In genomic region chr22:35649636-35650250, GRCh38 we compare ENCODE assay signal across 10 cellular contexts. TPM values are rescaled to one million over a fixed set of nuclear protein-coding genes. Genes with fewer than 3 reads are reported as not detected.
DNase-seq lines count a peak whose midpoint lies in the region; ATAC-seq and TF ChIP-seq lines count a peak whose summit lies in the region.
"Had no signal": no experiment of that assay in that cellular context is flagged by ENCODE, and none has a peak within 500 bp of the region (broad histone marks: within the 10 kb centered on the region; RNA-seq: fewer than 3 reads in every experiment).

No MANE protein-coding gene starts in this region.

- H3K4me1 ChIP-seq in stomach smooth muscle (ENCODE audit: control insufficient read depth, insufficient read depth, low read length): peaks cover 25% of the 10 kb centered on the region
- H3K4me1 ChIP-seq: prostate gland had no signal

- peaks cover 2% of the 10 kb centered on the region for H3K9me3 Mint-ChIP-seq in activated CD4-positive, alpha-beta T cell treated with anti-CD3 and anti-CD28 coated beads for 36 hours (ENCODE audit: low read depth)
- H3K9me3 Mint-ChIP-seq in immature natural killer cell: peaks cover 0 to 2% (median 0%) of the 10 kb centered on the region in 6 donors

- peak overlapping the region; percentile 90 for H3K4me3 Mint-ChIP-seq in activated CD4-positive, alpha-beta T cell treated with anti-CD3 and anti-CD28 coated beads for 36 hours
- H3K4me3 Mint-ChIP-seq in immature natural killer cell: peak overlapping the region; percentile 94 to 100 (median 99)

- H3K4me1 Mint-ChIP-seq in activated CD4-positive, alpha-beta T cell treated with anti-CD3 and anti-CD28 coated beads for 36 hours: peaks cover 48% of the 10 kb centered on the region
- H3K4me1 Mint-ChIP-seq in immature natural killer cell: peaks cover 62 to 70% of the 10 kb centered on the region in 2 donors

- no peak for DNase-seq in activated CD4-positive, alpha-beta T cell treated with anti-CD3 and anti-CD28 coated beads for 36 hours
- no peak for DNase-seq in activated CD4-positive, alpha-beta T cell treated with anti-CD3 and anti-CD28 coated beads for 4 hours
- no peak for DNase-seq in immature natural killer cell
- no peak for DNase-seq in NCI-H2107 treated with DMSO at 0.1 percent for 48 hours (lab: John Stamatoyannopoulos, UW; ENCODE audit: unreplicated experiment)
- DNase-seq in NCI-H2029 (lab: John Stamatoyannopoulos, UW): no peak
- DNase-seq: testis had no signal

- H3K27me3 Mint-ChIP-seq in activated CD4-positive, alpha-beta T cell treated with anti-CD3 and anti-CD28 coated beads for 36 hours: no peaks in the 10 kb centered on the region
- peaks cover 4 to 19% (median 8%) of the 10 kb centered on the region in 3 donors for H3K27me3 Mint-ChIP-seq in immature natural killer cell (ENCODE audit: low read depth in 3 of 3)

- no peaks in the 10 kb centered on the region for H3K27me3 ChIP-seq in stomach smooth muscle (ENCODE audit: control insufficient read depth in 1 of 2, insufficient read depth in 2 of 2, low read length in 2 of 2)
- H3K27me3 ChIP-seq: testis had no signal

- no peak overlapping the region for H3K27ac ChIP-seq in stomach smooth muscle (ENCODE audit: low read length)

- CTCF ChIA-PET in activated CD4-positive, alpha-beta T cell treated with anti-CD3 and anti-CD28 coated beads for 36 hours (lab: Charles Lee): interaction anchor here (0.7 to 1.2 kb wide), 3 partner anchors 17 to 475 kb away, joined by 3 to 4 read pairs (median 3); no protein-coding TSS in a partner anchor

- H3K9me3 ChIP-seq in stomach smooth muscle (ENCODE audit: control insufficient read depth in 2 of 2, low read length in 2 of 2): no peaks in the 10 kb centered on the region
- H3K9me3 ChIP-seq: prostate gland, testis had no signal

- TF ChIP-seq CTCF in WI38 (IDR thresholded peaks at IDR 0.05; ENCODE audit: low read depth, low read length): no peak

- H3K9ac ChIP-seq in stomach smooth muscle (ENCODE audit: low read length in 2 of 2): peak overlapping the region in 1 of 2 donors; percentile 21

- H3K4me3 ChIP-seq in WI38 (ENCODE audit: low read depth, low read length): peak overlapping the region; percentile 81
- H3K4me3 ChIP-seq in stomach smooth muscle (ENCODE audit: low read length in 2 of 2): peak overlapping the region; percentile 91 to 98

- H3K27ac Mint-ChIP-seq in activated CD4-positive, alpha-beta T cell treated with anti-CD3 and anti-CD28 coated beads for 36 hours: peak overlapping the region; percentile 100
- H3K27ac Mint-ChIP-seq in immature natural killer cell: peak overlapping the region; percentile 94 to 100 (median 100)

- intact Hi-C loops in activated CD4-positive, alpha-beta T cell treated with anti-CD3 and anti-CD28 coated beads for 36 hours (cut with DNase I, micrococcal nuclease): loop anchor here (2.0 to 5.0 kb wide), 4 partner anchors 13 to 508 kb away; partner anchors contain the start of gene RBFOX2 (in 1 of the 2)

- peaks cover 51% of the 10 kb centered on the region for H3K36me3 Mint-ChIP-seq in activated CD4-positive, alpha-beta T cell treated with anti-CD3 and anti-CD28 coated beads for 36 hours (ENCODE audit: low read depth)
- peaks cover 14 to 19% (median 19%) of the 10 kb centered on the region in 3 donors for H3K36me3 Mint-ChIP-seq in immature natural killer cell

- ATAC-seq in activated CD4-positive, alpha-beta T cell treated with anti-CD3 and anti-CD28 coated beads for 36 hours: no peak
- no peak for ATAC-seq in GM19328 (IDR thresholded peaks at IDR 0.05; ENCODE audit: unreplicated experiment)

- POLR2A ChIA-PET in activated CD4-positive, alpha-beta T cell treated with anti-CD3 and anti-CD28 coated beads for 36 hours (lab: Charles Lee): interaction anchor here (0.6 to 2.8 kb wide), 2 partner anchors 12 to 397 kb away, joined by 4 to 13 read pairs; no protein-coding TSS in a partner anchor

- H3K36me3 ChIP-seq in stomach smooth muscle (ENCODE audit: control insufficient read depth in 2 of 2, insufficient read depth in 2 of 2, low read length in 2 of 2): peaks cover 0 to 2% of the 10 kb centered on the region in 2 donors
- H3K36me3 ChIP-seq: prostate gland had no signal

RNA-seq across cellular contexts. Expression of gene APOL6, which starts 1.5 kb away (rescaled TPM):
- 10 to 100 TPM; 34.3 to 35.5 TPM for total RNA-seq in activated CD4-positive, alpha-beta T cell treated with anti-CD3 and anti-CD28 coated beads for 36 hours
- 10 to 100 TPM; 11.9 to 45.8 (median 18.4) TPM for polyA plus RNA-seq in immature natural killer cell

RNA-seq across cellular contexts. Expression of gene MB, which starts 32.6 kb away (rescaled TPM):
- not detected for total RNA-seq in activated CD4-positive, alpha-beta T cell treated with anti-CD3 and anti-CD28 coated beads for 36 hours
- under 1 TPM in 1 of 3 donors, not detected in 2; 0.33 TPM for polyA plus RNA-seq in immature natural killer cell
